Comparison of ENCODE assay signal across 2 cellular contexts in the genomic region with DNA sequence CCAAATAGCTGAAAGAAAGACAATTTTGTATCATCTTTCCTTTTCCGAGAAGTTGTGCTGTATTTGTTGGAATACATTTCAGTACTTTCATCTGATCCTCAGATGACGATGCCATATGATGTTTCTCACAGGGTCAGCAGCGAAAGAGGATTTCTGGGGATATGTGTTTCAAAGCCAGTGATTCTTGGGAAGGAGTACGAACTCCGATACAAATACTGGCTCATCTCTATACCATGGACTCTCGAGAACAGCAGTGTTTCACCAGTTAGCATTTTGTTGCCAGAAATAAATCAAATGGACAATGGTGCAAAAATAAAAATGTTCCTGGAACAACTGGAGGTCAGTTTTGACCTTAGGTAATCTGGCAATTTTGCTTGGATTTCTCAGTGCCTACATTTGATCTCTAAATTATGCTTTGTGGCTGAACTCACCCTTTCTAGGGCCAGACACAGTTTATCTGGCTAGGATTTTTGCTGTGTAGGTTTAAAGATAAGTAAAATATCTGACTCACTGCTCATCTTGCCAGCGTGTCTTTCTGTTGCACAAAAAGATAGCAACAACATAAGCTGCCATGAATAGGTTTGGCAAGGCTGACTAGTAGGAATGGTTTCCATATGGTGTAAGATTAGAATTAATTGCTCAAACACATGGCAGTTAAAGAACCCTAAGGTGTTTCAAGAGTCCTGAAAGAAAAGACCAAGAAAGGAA.
TF ChIP-seq lines count a peak whose summit lies in the region.

No MANE protein-coding gene starts in this region.

TF ChIP-seq in GM23338, 12 proteins besides CTCF, POLR2A, EP300 and RAD21 (continued from another document and continues in another):
- TF ChIP-seq ZNF462 (CRISPR knock-in tag; IDR thresholded peaks at IDR 0.05) (no peak), JUNB (IDR thresholded peaks at IDR 0.05; ENCODE audit: unreplicated experiment) (no peak), ZNF331 (CRISPR knock-in tag; IDR thresholded peaks at IDR 0.05; ENCODE audit: low read depth) (no peak), STAT1 (IDR thresholded peaks at IDR 0.05; ENCODE audit: unreplicated experiment) (no peak), ETS1 (IDR thresholded peaks at IDR 0.05) (no peak), ZNF114 (CRISPR knock-in tag; IDR thresholded peaks at IDR 0.05) (no peak), CREB1 (CRISPR knock-in tag; IDR thresholded peaks at IDR 0.05; ENCODE audit: low read depth) (no peak)
- TF ChIP-seq, protein P1, sequence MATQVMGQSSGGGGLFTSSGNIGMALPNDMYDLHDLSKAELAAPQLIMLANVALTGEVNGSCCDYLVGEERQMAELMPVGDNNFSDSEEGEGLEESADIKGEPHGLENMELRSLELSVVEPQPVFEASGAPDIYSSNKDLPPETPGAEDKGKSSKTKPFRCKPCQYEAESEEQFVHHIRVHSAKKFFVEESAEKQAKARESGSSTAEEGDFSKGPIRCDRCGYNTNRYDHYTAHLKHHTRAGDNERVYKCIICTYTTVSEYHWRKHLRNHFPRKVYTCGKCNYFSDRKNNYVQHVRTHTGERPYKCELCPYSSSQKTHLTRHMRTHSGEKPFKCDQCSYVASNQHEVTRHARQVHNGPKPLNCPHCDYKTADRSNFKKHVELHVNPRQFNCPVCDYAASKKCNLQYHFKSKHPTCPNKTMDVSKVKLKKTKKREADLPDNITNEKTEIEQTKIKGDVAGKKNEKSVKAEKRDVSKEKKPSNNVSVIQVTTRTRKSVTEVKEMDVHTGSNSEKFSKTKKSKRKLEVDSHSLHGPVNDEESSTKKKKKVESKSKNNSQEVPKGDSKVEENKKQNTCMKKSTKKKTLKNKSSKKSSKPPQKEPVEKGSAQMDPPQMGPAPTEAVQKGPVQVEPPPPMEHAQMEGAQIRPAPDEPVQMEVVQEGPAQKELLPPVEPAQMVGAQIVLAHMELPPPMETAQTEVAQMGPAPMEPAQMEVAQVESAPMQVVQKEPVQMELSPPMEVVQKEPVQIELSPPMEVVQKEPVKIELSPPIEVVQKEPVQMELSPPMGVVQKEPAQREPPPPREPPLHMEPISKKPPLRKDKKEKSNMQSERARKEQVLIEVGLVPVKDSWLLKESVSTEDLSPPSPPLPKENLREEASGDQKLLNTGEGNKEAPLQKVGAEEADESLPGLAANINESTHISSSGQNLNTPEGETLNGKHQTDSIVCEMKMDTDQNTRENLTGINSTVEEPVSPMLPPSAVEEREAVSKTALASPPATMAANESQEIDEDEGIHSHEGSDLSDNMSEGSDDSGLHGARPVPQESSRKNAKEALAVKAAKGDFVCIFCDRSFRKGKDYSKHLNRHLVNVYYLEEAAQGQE (IDR thresholded peaks at IDR 0.05; ENCODE audit: unreplicated experiment): no peak

TF ChIP-seq in WTC11, 78 proteins besides CTCF, POLR2A, EP300 and RAD21 (continued from another document):
- TF ChIP-seq, protein P2, sequence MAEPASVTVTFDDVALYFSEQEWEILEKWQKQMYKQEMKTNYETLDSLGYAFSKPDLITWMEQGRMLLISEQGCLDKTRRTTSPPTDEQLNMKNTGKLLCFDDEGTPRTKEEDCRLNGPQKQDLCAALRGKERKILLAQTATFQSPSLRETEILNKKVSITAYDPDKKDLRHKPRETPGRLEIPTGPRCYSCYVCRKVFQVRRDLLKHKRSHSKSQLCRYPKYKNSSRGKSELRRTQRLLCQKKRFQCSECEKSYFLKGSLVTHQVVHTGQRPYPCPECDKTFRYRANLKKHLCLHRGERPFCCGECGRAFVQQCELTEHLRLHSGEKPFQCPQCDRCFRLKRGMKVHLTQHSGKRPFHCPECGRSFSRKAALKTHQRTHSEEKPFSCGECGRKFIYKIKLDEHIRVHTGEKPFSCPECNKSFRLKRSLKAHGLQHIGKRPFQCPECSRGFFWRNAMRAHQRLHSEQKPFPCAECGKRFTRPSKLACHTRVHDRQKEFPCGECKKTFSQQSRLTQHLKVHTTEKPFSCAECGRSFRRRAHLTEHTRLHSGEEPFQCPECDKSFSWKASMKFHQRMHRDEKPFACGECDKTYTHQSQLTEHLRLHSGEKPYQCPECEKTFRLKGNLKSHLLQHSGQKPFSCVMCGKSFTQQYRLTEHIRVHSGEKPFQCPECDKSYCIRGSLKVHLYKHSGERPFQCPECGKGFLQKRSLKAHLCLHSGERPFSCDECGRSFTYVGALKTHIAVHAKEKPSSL (CRISPR knock-in tag; conservative IDR thresholded peaks at IDR 0.05): no peak
- TF ChIP-seq, protein P3, sequence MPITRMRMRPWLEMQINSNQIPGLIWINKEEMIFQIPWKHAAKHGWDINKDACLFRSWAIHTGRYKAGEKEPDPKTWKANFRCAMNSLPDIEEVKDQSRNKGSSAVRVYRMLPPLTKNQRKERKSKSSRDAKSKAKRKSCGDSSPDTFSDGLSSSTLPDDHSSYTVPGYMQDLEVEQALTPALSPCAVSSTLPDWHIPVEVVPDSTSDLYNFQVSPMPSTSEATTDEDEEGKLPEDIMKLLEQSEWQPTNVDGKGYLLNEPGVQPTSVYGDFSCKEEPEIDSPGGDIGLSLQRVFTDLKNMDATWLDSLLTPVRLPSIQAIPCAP (CRISPR knock-in tag; IDR thresholded peaks at IDR 0.05): no peak
- TF ChIP-seq CDX4 (CRISPR knock-in tag; IDR thresholded peaks at IDR 0.05; ENCODE audit: borderline replicate concordance): no peak
- TF ChIP-seq, protein P4, sequence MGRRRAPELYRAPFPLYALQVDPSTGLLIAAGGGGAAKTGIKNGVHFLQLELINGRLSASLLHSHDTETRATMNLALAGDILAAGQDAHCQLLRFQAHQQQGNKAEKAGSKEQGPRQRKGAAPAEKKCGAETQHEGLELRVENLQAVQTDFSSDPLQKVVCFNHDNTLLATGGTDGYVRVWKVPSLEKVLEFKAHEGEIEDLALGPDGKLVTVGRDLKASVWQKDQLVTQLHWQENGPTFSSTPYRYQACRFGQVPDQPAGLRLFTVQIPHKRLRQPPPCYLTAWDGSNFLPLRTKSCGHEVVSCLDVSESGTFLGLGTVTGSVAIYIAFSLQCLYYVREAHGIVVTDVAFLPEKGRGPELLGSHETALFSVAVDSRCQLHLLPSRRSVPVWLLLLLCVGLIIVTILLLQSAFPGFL (CRISPR knock-in tag; IDR thresholded peaks at IDR 0.05; ENCODE audit: borderline replicate concordance): no peak
- no peak for TF ChIP-seq TP53 (CRISPR knock-in tag; IDR thresholded peaks at IDR 0.05)
- TF ChIP-seq ZBTB43 (CRISPR knock-in tag; IDR thresholded peaks at IDR 0.05): no peak
- TF ChIP-seq ZNF317 (CRISPR knock-in tag; IDR thresholded peaks at IDR 0.05; ENCODE audit: borderline replicate concordance, low read depth): no peak
- no peak for TF ChIP-seq ZNF423 (CRISPR knock-in tag; IDR thresholded peaks at IDR 0.05)
- TF ChIP-seq, protein P5, sequence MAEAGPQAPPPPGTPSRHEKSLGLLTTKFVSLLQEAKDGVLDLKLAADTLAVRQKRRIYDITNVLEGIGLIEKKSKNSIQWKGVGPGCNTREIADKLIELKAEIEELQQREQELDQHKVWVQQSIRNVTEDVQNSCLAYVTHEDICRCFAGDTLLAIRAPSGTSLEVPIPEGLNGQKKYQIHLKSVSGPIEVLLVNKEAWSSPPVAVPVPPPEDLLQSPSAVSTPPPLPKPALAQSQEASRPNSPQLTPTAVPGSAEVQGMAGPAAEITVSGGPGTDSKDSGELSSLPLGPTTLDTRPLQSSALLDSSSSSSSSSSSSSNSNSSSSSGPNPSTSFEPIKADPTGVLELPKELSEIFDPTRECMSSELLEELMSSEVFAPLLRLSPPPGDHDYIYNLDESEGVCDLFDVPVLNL (CRISPR knock-in tag; IDR thresholded peaks at IDR 0.05; ENCODE audit: borderline replicate concordance, low read depth): no peak
- TF ChIP-seq, protein P6, sequence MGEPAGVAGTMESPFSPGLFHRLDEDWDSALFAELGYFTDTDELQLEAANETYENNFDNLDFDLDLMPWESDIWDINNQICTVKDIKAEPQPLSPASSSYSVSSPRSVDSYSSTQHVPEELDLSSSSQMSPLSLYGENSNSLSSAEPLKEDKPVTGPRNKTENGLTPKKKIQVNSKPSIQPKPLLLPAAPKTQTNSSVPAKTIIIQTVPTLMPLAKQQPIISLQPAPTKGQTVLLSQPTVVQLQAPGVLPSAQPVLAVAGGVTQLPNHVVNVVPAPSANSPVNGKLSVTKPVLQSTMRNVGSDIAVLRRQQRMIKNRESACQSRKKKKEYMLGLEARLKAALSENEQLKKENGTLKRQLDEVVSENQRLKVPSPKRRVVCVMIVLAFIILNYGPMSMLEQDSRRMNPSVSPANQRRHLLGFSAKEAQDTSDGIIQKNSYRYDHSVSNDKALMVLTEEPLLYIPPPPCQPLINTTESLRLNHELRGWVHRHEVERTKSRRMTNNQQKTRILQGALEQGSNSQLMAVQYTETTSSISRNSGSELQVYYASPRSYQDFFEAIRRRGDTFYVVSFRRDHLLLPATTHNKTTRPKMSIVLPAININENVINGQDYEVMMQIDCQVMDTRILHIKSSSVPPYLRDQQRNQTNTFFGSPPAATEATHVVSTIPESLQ (CRISPR knock-in tag; IDR thresholded peaks at IDR 0.05): no peak
- TF ChIP-seq NR1H2 (CRISPR knock-in tag; IDR thresholded peaks at IDR 0.05): no peak
- no peak for TF ChIP-seq PRDM15 (CRISPR knock-in tag; IDR thresholded peaks at IDR 0.05)
- no peak for TF ChIP-seq USF2 (CRISPR knock-in tag; IDR thresholded peaks at IDR 0.05)
- TF ChIP-seq, protein P7, sequence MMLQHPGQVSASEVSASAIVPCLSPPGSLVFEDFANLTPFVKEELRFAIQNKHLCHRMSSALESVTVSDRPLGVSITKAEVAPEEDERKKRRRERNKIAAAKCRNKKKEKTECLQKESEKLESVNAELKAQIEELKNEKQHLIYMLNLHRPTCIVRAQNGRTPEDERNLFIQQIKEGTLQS (CRISPR knock-in tag; conservative IDR thresholded peaks at IDR 0.05): no peak
- TF ChIP-seq ETV6 (CRISPR knock-in tag; IDR thresholded peaks at IDR 0.05): no peak
- no peak for TF ChIP-seq ZNF281 (CRISPR knock-in tag; IDR thresholded peaks at IDR 0.05)
- TF ChIP-seq IRF2 (CRISPR knock-in tag; IDR thresholded peaks at IDR 0.05; ENCODE audit: borderline replicate concordance, low read depth): no peak
- no peak for TF ChIP-seq FOXK1 (CRISPR knock-in tag; IDR thresholded peaks at IDR 0.05)
- TF ChIP-seq NFYB (CRISPR knock-in tag; conservative IDR thresholded peaks at IDR 0.05; ENCODE audit: low read depth): no peak
